ENCODE assay signal across 1 cellular context in the genomic region with DNA sequence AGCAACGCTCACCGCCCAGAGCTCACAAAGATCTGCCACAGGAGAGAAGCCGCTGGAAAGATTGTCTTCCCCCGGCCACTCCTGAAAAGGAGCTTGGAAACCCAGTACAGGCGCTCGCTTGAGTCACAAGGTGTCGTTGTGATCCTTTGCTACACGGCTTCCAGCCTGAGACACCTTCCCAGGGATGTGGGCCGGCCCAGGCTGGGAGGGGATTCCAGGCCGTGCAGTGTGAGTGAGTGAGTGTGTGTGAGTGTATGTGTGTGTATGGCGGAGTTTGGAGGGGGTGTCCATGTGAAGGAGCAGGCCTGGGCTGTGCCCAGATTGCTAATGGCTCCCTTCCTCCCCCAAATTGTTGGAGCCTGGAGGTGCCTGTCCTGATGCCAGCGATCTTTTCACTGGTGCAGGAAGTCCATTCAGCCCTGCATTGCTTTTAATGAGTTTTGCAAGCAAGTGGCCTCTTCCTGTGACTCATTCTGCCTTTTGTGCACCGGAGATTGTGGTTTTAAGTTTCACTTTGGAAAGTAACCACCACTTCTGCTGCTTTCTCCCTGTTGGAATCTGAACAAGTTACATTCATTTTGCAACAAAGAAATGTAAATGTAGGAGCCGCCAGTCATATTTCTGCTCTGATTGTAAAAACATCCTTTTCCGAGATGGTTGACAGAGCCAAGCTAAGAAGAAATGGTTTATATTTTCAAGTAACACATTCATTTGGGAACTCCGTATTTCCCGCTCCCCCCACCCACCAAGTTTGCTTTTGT.
TF ChIP-seq lines count a peak whose summit lies in the region.

No MANE protein-coding gene starts in this region.

TF ChIP-seq in HepG2, 621 proteins besides CTCF, POLR2A, EP300 and RAD21 (continued from another document and continues in another):
- TF ChIP-seq, protein P1, sequence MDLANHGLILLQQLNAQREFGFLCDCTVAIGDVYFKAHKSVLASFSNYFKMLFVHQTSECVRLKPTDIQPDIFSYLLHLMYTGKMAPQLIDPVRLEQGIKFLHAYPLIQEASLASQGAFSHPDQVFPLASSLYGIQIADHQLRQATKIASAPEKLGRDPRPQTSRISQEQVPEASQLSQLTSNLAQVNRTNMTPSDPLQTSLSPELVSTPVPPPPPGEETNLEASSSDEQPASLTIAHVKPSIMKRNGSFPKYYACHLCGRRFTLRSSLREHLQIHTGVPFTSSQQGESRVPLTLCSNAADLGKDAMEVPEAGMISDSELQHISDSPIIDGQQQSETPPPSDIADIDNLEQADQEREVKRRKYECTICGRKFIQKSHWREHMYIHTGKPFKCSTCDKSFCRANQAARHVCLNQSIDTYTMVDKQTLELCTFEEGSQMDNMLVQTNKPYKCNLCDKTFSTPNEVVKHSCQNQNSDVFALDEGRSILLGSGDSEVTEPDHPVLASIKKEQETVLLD (CRISPR knock-in tag; IDR thresholded peaks at IDR 0.05; ENCODE audit: low read depth): no peak
- TF ChIP-seq PCBP2 (optimal IDR thresholded peaks at IDR 0.05; ENCODE audit: low read depth, low read length, poor library complexity, severe bottlenecking) (no peak), ZNF883 (CRISPR knock-in tag; IDR thresholded peaks at IDR 0.05; ENCODE audit: not compliant biosample characterization) (peak; percentile 88), ZNF24 (IDR thresholded peaks at IDR 0.05) (no peak), ZEB1 (IDR thresholded peaks at IDR 0.05; ENCODE audit: insufficient replicate concordance, low read depth) (peak; percentile 75), KDM4B (CRISPR knock-in tag; IDR thresholded peaks at IDR 0.05) (0 out of 2 replicates have a peak, but pooled peaks have one; percentile 31), ZNF563 (CRISPR knock-in tag; IDR thresholded peaks at IDR 0.05) (peak; percentile 71; the same call in 1 of the 2 replicates), ZNF7 (CRISPR knock-in tag; IDR thresholded peaks at IDR 0.05) (no peak), MAF1 (CRISPR knock-in tag; IDR thresholded peaks at IDR 0.05; ENCODE audit: borderline replicate concordance) (no peak), ZNF678 (CRISPR knock-in tag; IDR thresholded peaks at IDR 0.05) (no peak), ZMAT3 (CRISPR knock-in tag; conservative IDR thresholded peaks at IDR 0.05) (no peak), NKX3-1 (CRISPR knock-in tag; IDR thresholded peaks at IDR 0.05) (peak; percentile 58; the same call in 1 of the 2 replicates), YEATS2 (CRISPR knock-in tag; IDR thresholded peaks at IDR 0.05; ENCODE audit: borderline replicate concordance) (no peak), NFKB2 (CRISPR knock-in tag; IDR thresholded peaks at IDR 0.05; ENCODE audit: borderline replicate concordance) (no peak), DPF2 (CRISPR knock-in tag; IDR thresholded peaks at IDR 0.05; ENCODE audit: borderline replicate concordance, low read depth) (0 out of 2 replicates have a peak, but pooled peaks have one; percentile 46), ZNF549 (CRISPR knock-in tag; IDR thresholded peaks at IDR 0.05) (no peak), STAG1 (CRISPR knock-in tag; IDR thresholded peaks at IDR 0.05) (peak; percentile 68), DR1 (CRISPR knock-in tag; IDR thresholded peaks at IDR 0.05) (no peak), RXRB (CRISPR knock-in tag; IDR thresholded peaks at IDR 0.05; ENCODE audit: borderline replicate concordance) (peak; percentile 64), NCOR1 (IDR thresholded peaks at IDR 0.05; ENCODE audit: borderline replicate concordance, low read length) (0 out of 2 replicates have a peak, but pooled peaks have one; percentile 40)
- TF ChIP-seq, protein P2, sequence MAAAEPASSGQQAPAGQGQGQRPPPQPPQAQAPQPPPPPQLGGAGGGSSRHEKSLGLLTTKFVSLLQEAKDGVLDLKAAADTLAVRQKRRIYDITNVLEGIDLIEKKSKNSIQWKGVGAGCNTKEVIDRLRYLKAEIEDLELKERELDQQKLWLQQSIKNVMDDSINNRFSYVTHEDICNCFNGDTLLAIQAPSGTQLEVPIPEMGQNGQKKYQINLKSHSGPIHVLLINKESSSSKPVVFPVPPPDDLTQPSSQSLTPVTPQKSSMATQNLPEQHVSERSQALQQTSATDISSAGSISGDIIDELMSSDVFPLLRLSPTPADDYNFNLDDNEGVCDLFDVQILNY (CRISPR knock-in tag; conservative IDR thresholded peaks at IDR 0.05): no peak
- TF ChIP-seq, protein P3, sequence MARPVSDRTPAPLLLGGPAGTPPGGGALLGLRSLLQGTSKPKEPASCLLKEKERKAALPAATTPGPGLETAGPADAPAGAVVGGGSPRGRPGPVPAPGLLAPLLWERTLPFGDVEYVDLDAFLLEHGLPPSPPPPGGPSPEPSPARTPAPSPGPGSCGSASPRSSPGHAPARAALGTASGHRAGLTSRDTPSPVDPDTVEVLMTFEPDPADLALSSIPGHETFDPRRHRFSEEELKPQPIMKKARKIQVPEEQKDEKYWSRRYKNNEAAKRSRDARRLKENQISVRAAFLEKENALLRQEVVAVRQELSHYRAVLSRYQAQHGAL (CRISPR knock-in tag; IDR thresholded peaks at IDR 0.05; ENCODE audit: not compliant biosample characterization): no peak
- TF ChIP-seq, protein P4, sequence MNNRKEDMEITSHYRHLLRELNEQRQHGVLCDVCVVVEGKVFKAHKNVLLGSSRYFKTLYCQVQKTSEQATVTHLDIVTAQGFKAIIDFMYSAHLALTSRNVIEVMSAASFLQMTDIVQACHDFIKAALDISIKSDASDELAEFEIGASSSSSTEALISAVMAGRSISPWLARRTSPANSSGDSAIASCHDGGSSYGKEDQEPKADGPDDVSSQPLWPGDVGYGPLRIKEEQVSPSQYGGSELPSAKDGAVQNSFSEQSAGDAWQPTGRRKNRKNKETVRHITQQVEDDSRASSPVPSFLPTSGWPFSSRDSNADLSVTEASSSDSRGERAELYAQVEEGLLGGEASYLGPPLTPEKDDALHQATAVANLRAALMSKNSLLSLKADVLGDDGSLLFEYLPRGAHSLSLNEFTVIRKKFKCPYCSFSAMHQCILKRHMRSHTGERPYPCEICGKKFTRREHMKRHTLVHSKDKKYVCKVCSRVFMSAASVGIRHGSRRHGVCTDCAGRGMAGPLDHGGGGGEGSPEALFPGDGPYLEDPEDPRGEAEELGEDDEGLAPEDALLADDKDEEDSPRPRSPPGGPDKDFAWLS (CRISPR knock-in tag; IDR thresholded peaks at IDR 0.05; ENCODE audit: borderline replicate concordance): no peak
- TF ChIP-seq, protein P5, sequence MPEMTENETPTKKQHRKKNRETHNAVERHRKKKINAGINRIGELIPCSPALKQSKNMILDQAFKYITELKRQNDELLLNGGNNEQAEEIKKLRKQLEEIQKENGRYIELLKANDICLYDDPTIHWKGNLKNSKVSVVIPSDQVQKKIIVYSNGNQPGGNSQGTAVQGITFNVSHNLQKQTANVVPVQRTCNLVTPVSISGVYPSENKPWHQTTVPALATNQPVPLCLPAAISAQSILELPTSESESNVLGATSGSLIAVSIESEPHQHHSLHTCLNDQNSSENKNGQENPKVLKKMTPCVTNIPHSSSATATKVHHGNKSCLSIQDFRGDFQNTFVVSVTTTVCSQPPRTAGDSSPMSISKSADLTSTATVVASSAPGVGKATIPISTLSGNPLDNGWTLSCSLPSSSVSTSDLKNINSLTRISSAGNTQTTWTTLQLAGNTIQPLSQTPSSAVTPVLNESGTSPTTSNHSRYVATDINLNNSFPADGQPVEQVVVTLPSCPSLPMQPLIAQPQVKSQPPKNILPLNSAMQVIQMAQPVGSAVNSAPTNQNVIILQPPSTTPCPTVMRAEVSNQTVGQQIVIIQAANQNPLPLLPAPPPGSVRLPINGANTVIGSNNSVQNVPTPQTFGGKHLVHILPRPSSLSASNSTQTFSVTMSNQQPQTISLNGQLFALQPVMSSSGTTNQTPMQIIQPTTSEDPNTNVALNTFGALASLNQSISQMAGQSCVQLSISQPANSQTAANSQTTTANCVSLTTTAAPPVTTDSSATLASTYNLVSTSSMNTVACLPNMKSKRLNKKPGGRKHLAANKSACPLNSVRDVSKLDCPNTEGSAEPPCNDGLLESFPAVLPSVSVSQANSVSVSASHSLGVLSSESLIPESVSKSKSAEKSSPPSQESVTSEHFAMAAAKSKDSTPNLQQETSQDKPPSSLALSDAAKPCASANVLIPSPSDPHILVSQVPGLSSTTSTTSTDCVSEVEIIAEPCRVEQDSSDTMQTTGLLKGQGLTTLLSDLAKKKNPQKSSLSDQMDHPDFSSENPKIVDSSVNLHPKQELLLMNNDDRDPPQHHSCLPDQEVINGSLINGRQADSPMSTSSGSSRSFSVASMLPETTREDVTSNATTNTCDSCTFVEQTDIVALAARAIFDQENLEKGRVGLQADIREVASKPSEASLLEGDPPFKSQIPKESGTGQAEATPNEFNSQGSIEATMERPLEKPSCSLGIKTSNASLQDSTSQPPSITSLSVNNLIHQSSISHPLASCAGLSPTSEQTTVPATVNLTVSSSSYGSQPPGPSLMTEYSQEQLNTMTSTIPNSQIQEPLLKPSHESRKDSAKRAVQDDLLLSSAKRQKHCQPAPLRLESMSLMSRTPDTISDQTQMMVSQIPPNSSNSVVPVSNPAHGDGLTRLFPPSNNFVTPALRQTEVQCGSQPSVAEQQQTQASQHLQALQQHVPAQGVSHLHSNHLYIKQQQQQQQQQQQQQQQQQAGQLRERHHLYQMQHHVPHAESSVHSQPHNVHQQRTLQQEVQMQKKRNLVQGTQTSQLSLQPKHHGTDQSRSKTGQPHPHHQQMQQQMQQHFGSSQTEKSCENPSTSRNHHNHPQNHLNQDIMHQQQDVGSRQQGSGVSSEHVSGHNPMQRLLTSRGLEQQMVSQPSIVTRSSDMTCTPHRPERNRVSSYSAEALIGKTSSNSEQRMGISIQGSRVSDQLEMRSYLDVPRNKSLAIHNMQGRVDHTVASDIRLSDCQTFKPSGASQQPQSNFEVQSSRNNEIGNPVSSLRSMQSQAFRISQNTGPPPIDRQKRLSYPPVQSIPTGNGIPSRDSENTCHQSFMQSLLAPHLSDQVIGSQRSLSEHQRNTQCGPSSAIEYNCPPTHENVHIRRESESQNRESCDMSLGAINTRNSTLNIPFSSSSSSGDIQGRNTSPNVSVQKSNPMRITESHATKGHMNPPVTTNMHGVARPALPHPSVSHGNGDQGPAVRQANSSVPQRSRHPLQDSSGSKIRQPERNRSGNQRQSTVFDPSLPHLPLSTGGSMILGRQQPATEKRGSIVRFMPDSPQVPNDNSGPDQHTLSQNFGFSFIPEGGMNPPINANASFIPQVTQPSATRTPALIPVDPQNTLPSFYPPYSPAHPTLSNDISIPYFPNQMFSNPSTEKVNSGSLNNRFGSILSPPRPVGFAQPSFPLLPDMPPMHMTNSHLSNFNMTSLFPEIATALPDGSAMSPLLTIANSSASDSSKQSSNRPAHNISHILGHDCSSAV (CRISPR knock-in tag; IDR thresholded peaks at IDR 0.05; ENCODE audit: borderline replicate concordance): no peak
- TF ChIP-seq, protein P6, sequence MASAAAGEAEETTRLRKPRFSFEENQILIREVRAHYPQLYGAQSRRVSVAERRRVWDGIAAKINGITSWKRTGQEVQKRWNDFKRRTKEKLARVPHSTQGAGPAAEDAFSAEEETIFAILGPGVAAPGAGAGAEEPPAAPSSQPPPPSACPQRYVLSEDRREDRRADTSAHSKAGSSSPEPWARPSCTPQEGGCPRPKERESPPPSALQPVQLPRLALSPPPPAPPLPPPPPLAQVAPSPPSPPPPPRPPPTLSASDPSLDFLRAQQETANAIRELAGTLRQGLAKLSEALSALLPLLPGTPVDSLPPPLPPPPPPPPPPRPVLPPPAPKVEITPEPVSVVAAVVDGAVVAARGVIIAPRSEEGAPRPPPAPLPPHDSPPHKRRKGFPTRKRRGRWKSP (CRISPR knock-in tag; IDR thresholded peaks at IDR 0.05): no peak
- TF ChIP-seq, protein P7, sequence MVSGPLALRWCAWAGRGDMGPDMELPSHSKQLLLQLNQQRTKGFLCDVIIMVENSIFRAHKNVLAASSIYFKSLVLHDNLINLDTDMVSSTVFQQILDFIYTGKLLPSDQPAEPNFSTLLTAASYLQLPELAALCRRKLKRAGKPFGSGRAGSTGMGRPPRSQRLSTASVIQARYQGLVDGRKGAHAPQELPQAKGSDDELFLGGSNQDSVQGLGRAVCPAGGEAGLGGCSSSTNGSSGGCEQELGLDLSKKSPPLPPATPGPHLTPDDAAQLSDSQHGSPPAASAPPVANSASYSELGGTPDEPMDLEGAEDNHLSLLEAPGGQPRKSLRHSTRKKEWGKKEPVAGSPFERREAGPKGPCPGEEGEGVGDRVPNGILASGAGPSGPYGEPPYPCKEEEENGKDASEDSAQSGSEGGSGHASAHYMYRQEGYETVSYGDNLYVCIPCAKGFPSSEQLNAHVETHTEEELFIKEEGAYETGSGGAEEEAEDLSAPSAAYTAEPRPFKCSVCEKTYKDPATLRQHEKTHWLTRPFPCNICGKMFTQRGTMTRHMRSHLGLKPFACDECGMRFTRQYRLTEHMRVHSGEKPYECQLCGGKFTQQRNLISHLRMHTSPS (CRISPR knock-in tag; IDR thresholded peaks at IDR 0.05; ENCODE audit: low read depth): peak; percentile 40; the same call in 1 of the 2 replicates
- TF ChIP-seq, protein P8, sequence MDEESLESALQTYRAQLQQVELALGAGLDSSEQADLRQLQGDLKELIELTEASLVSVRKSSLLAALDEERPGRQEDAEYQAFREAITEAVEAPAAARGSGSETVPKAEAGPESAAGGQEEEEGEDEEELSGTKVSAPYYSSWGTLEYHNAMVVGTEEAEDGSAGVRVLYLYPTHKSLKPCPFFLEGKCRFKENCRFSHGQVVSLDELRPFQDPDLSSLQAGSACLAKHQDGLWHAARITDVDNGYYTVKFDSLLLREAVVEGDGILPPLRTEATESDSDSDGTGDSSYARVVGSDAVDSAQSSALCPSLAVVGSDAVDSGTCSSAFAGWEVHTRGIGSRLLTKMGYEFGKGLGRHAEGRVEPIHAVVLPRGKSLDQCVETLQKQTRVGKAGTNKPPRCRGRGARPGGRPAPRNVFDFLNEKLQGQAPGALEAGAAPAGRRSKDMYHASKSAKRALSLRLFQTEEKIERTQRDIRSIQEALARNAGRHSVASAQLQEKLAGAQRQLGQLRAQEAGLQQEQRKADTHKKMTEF (CRISPR knock-in tag; IDR thresholded peaks at IDR 0.05): peak; percentile 91
- TF ChIP-seq, protein P9, sequence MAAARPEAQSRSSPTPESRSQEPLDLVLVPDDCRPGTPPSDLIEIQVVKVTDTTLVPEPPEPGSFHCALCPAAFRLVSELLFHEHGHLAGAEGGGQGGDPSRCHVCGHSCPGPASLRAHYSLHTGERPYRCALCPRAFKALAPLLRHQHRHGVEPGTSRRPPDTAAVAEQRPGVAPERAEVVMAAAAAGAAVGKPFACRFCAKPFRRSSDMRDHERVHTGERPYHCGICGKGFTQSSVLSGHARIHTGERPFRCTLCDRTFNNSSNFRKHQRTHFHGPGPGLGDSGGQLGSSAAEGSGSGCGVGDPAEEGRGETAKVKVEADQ (CRISPR knock-in tag; IDR thresholded peaks at IDR 0.05; ENCODE audit: borderline replicate concordance): no peak
